ENCODE assay signal across 14 cellular contexts in genomic region chr3:98918586-98918985, GRCh38.
"Had no signal": no experiment of that assay in that cellular context is flagged by ENCODE, and none has a peak within 500 bp of the region (broad histone marks: within the 10 kb centered on the region; RNA-seq: fewer than 3 reads in every experiment).

No MANE protein-coding gene starts in this region.

- H3K36me3 ChIP-seq: neural progenitor cell, tibial nerve, vagina had no signal

- H3K27me3 Mint-ChIP-seq: activated CD4-positive, alpha-beta memory T cell treated with anti-CD3 and anti-CD28 coated beads, Interleukin-2, amount 10 ng/mL, durations not matched to agents 7 days and 5 days had no signal

- H3K4me3 ChIP-seq: coronary artery, neural progenitor cell, tibial nerve, vagina had no signal

- H3K27ac Mint-ChIP-seq: activated CD4-positive, alpha-beta memory T cell treated with anti-CD3 and anti-CD28 coated beads, Interleukin-2, amount 10 ng/mL, durations not matched to agents 7 days and 5 days; activated naive CD8-positive, alpha-beta T cell; neural progenitor cell; stimulated activated memory B cell treated with anti-CD40 and anti-IgM and Interleukin-4, amounts not matched to agents 10 μg/mL and 1 μg/mL and 100 μg/mL, for 72 hours had no signal

- H3K27ac ChIP-seq: coronary artery, neural progenitor cell, tibial nerve, vagina, VCaP had no signal

- H3K4me3 Mint-ChIP-seq: activated CD4-positive, alpha-beta memory T cell treated with anti-CD3 and anti-CD28 coated beads, Interleukin-2, amount 10 ng/mL, durations not matched to agents 7 days and 5 days; activated naive CD8-positive, alpha-beta T cell; neural progenitor cell; stimulated activated memory B cell treated with anti-CD40 and anti-IgM and Interleukin-4, amounts not matched to agents 10 μg/mL and 1 μg/mL and 100 μg/mL, for 72 hours had no signal

- DNase-seq: activated CD4-positive, alpha-beta memory T cell treated with anti-CD3 and anti-CD28 coated beads, Interleukin-2, amount 10 ng/mL, durations not matched to agents 7 days and 5 days; activated gamma-delta T cell; activated T-cell treated with anti-CD3 and anti-CD28 coated beads, Interleukin-2, amount 50 U/mL, for 48 hours; aorta; effector CD4-positive, alpha-beta T cell; posterior cingulate gyrus; T1000 had no signal

- ATAC-seq: stimulated activated memory B cell treated with anti-CD40 and anti-IgM and Interleukin-4, amounts not matched to agents 10 μg/mL and 1 μg/mL and 100 μg/mL, for 72 hours had no signal

- H3K9me3 ChIP-seq: tibial nerve, vagina had no signal

- H3K36me3 Mint-ChIP-seq: activated naive CD8-positive, alpha-beta T cell; neural progenitor cell; stimulated activated memory B cell treated with anti-CD40 and anti-IgM and Interleukin-4, amounts not matched to agents 10 μg/mL and 1 μg/mL and 100 μg/mL, for 72 hours had no signal

- H3K4me1 ChIP-seq: neural progenitor cell, vagina had no signal

- H3K27me3 ChIP-seq: neural progenitor cell, tibial nerve, vagina had no signal

- H3K9me3 Mint-ChIP-seq: activated CD4-positive, alpha-beta memory T cell treated with anti-CD3 and anti-CD28 coated beads, Interleukin-2, amount 10 ng/mL, durations not matched to agents 7 days and 5 days; neural progenitor cell; stimulated activated memory B cell treated with anti-CD40 and anti-IgM and Interleukin-4, amounts not matched to agents 10 μg/mL and 1 μg/mL and 100 μg/mL, for 72 hours had no signal

- H3K4me1 Mint-ChIP-seq: activated CD4-positive, alpha-beta memory T cell treated with anti-CD3 and anti-CD28 coated beads, Interleukin-2, amount 10 ng/mL, durations not matched to agents 7 days and 5 days; stimulated activated memory B cell treated with anti-CD40 and anti-IgM and Interleukin-4, amounts not matched to agents 10 μg/mL and 1 μg/mL and 100 μg/mL, for 72 hours had no signal
